ENCODE assay signal across 8 cellular contexts in genomic region chr3:179347383-179348194, GRCh38. TPM values are rescaled to one million over a fixed set of nuclear protein-coding genes. Genes with fewer than 3 reads are reported as not detected.
A peak's percentile ranks its signal among the peaks of the same experiment; 100 is the strongest.
DNase-seq lines count a peak whose midpoint lies in the region; FAIRE-seq and TF ChIP-seq lines count a peak whose summit lies in the region.

TSS of gene MFN1 (plus strand) at chr3:179347709. CDS start at chr3:179348852, 1,143 bp downstream.

- H2AFZ ChIP-seq in neuronal stem cell (ENCODE audit: low read length), result peak within 1 kb of the TSS; percentile 93

- H2BK120ac ChIP-seq in neuronal stem cell (ENCODE audit: low read depth, low read length), result no peak within 1 kb of the TSS

- no peaks in the 10 kb centered on the region for H3K9me3 Mint-ChIP-seq in activated naive CD4-positive, alpha-beta T cell treated with anti-CD3 and anti-CD28 coated beads for 36 hours

- WGBS in neuronal stem cell (ENCODE audit: extremely low coverage in 2 of 2, insufficient read length in 2 of 2, insufficient replicate concordance in 1 of 2), 2 donors, result no CpG with 5 or more reads among the region's 60 CpGs

- intact Hi-C loops in activated naive CD4-positive, alpha-beta T cell treated with anti-CD3 and anti-CD28 coated beads for 36 hours (cut with micrococcal nuclease), result loop anchor here (1.0 to 5.0 kb wide), 11 partner anchors 24 to 1255 kb away; partner anchors contain the start of genes ACTL6A, MRPL47, NDUFB5 and TTC14

- no peak within 1 kb of the TSS for H4K91ac ChIP-seq in neuronal stem cell (ENCODE audit: low read depth, low read length, poor library complexity)

- peak within 1 kb of the TSS; percentile 76 for H3K4me2 ChIP-seq in neuronal stem cell (ENCODE audit: insufficient read depth, low read length, poor library complexity, severe bottlenecking)

- H3K27ac Mint-ChIP-seq in activated naive CD4-positive, alpha-beta T cell treated with anti-CD3 and anti-CD28 coated beads for 36 hours, result peak within 1 kb of the TSS; percentile 91

- H3K14ac ChIP-seq in neuronal stem cell (ENCODE audit: low read length), result peak within 1 kb of the TSS; percentile 32

- H3K4me1 Mint-ChIP-seq in activated naive CD4-positive, alpha-beta T cell treated with anti-CD3 and anti-CD28 coated beads for 36 hours (ENCODE audit: low read depth), result peaks cover 13% of the 10 kb centered on the region

- DNase-seq in GM03348 (ENCODE audit: low spot score) (peak; percentile 95), HFF-Myc (ENCODE audit: extremely low read depth, low read depth) (peak; percentile 91), NAMALWA (ENCODE audit: low spot score) (peak; percentile 98), SK-N-DZ (ENCODE audit: low spot score) (peak; percentile 98), frontal cortex (ENCODE audit: low spot score in 2 of 2) (peak; percentile 87 to 92), neuronal stem cell (ENCODE audit: low spot score) (peak; percentile 69)
- peak; percentile 94 for DNase-seq in activated naive CD4-positive, alpha-beta T cell treated with anti-CD3 and anti-CD28 coated beads for 36 hours

- H3K9me3 ChIP-seq in neuronal stem cell (replicated peaks in 1 of 2; ENCODE audit: control insufficient read depth in 2 of 2, insufficient read depth in 1 of 2, low read depth in 1 of 2, low read length in 2 of 2), result no peaks in the 10 kb centered on the region

- H2BK15ac ChIP-seq in neuronal stem cell (ENCODE audit: low read length), result no peak within 1 kb of the TSS

- peaks cover 5% of the 10 kb centered on the region for H3K79me1 ChIP-seq in neuronal stem cell (ENCODE audit: low read depth, low read length)

- peaks cover 8% of the 10 kb centered on the region for H3K36me3 Mint-ChIP-seq in activated naive CD4-positive, alpha-beta T cell treated with anti-CD3 and anti-CD28 coated beads for 36 hours (ENCODE audit: low read depth)

- H2AK5ac ChIP-seq in neuronal stem cell (ENCODE audit: low read depth, low read length), result peak within 1 kb of the TSS; percentile 17

- H3K4me3 ChIP-seq in HFF-Myc (replicated peaks; ENCODE audit: low read depth, low read length) (peak within 1 kb of the TSS; percentile 65), neuronal stem cell (ENCODE audit: low read length in 2 of 2) (peak within 1 kb of the TSS; percentile 85 to 87)

- H3K23ac ChIP-seq in neuronal stem cell (ENCODE audit: low read depth, low read length, poor library complexity), result peak within 1 kb of the TSS; percentile 87

- H3K4me3 Mint-ChIP-seq in activated naive CD4-positive, alpha-beta T cell treated with anti-CD3 and anti-CD28 coated beads for 36 hours, result peak within 1 kb of the TSS; percentile 91

- peaks cover 1 to 5% of the 10 kb centered on the region in 2 donors for H3K4me1 ChIP-seq in neuronal stem cell (ENCODE audit: control insufficient read depth in 2 of 2, insufficient read depth in 1 of 2, low read depth in 1 of 2, low read length in 2 of 2)

- H2BK5ac ChIP-seq in neuronal stem cell (ENCODE audit: low read length), result no peak within 1 kb of the TSS

- H3K18ac ChIP-seq in neuronal stem cell (ENCODE audit: low read length), result peak within 1 kb of the TSS; percentile 95

- peak within 1 kb of the TSS; percentile 94 for H4K8ac ChIP-seq in neuronal stem cell (ENCODE audit: low read depth, low read length)

- TF ChIP-seq CTCF in HFF-Myc (IDR thresholded peaks at IDR 0.05; ENCODE audit: low read depth, low read length, missing control alignments), result no peak
- TF ChIP-seq CTCF in subcutaneous adipose tissue (IDR thresholded peaks at IDR 0.05; ENCODE audit: low read depth), result no peak

- FAIRE-seq in frontal cortex (lab: Jason Lieb, UNC), result peak; percentile 37

- H2BK12ac ChIP-seq in neuronal stem cell (ENCODE audit: low read length), result no peak within 1 kb of the TSS

- no peak within 1 kb of the TSS for H3K27ac ChIP-seq in neuronal stem cell (replicated peaks; ENCODE audit: low read length)

- H3K4ac ChIP-seq in neuronal stem cell (ENCODE audit: low read length), result no peak within 1 kb of the TSS

- H3K27me3 Mint-ChIP-seq in activated naive CD4-positive, alpha-beta T cell treated with anti-CD3 and anti-CD28 coated beads for 36 hours (ENCODE audit: low read depth), result no peaks in the 10 kb centered on the region

- no peaks in the 10 kb centered on the region for H3K27me3 ChIP-seq in neuronal stem cell (ENCODE audit: control insufficient read depth in 3 of 3, insufficient read depth in 3 of 3, low read depth in 1 of 3, low read length in 3 of 3)

- peaks cover 0 to 37% of the 10 kb centered on the region in 2 donors for H3K36me3 ChIP-seq in neuronal stem cell (replicated peaks in 1 of 2; ENCODE audit: control insufficient read depth in 2 of 2, insufficient read depth in 2 of 2, low read length in 2 of 2)

- CTCF ChIA-PET in activated naive CD4-positive, alpha-beta T cell treated with anti-CD3 and anti-CD28 coated beads for 36 hours (lab: Charles Lee), result no interaction called here

- H3K9ac ChIP-seq in neuronal stem cell (ENCODE audit: low read depth, low read length, poor library complexity), result peak within 1 kb of the TSS; percentile 89

RNA-seq across cellular contexts. Expression of gene MFN1, which starts in this region (rescaled TPM):
- polyA plus RNA-seq in SK-N-DZ (2014; cell fraction: cytosol; rRNA removed), result 36.1 and 67.0 TPM in 2 replicates
- 48.8 and 77.2 TPM in 2 replicates for polyA plus RNA-seq in SK-N-DZ (2014; cell fraction: nucleus; rRNA removed)
- 10 to 100 TPM; 23.0 to 23.1 TPM for total RNA-seq in activated naive CD4-positive, alpha-beta T cell treated with anti-CD3 and anti-CD28 coated beads for 36 hours
- total RNA-seq in frontal cortex, result 109 TPM
- 14.0 TPM for polyA plus RNA-seq in neuronal stem cell (2013, experiment 1 of 2)
- 13.9 TPM for polyA plus RNA-seq in neuronal stem cell (2013, experiment 2 of 2)
- 10 to 100 TPM; 42.2 to 51.7 (median 47.2) TPM for total RNA-seq in subcutaneous adipose tissue
